18 cellular contexts compared by ENCODE assay signal in the genomic region with DNA sequence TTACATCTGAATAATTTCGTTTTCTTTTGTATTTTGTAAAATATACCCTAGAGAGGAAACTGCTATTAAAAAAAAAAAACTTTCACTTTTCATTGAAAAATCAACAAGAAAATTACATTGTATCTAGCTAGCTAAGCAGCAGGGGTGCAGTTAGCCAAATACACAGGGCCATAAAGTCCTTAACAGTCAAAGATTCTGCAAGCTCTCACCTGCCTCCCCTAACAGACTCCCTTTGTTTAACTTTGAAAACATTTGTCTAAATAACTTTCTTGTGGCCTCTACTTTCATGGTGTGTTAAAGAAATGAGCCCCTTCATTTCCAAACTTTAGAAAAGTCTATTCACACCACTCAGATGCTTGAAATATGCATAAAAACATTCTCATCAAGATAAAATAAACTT. TPM values are rescaled to one million over a fixed set of nuclear protein-coding genes. Genes with fewer than 3 reads are reported as not detected.
DNase-seq lines count a peak whose midpoint lies in the region; ATAC-seq, FAIRE-seq and TF ChIP-seq lines count a peak whose summit lies in the region.
"Had no signal": no experiment of that assay in that cellular context is flagged by ENCODE, and none has a peak within 500 bp of the region (broad histone marks: within the 10 kb centered on the region; RNA-seq: fewer than 3 reads in every experiment).

No MANE protein-coding gene starts in this region.

- H4K5ac ChIP-seq in H1 (ENCODE audit: insufficient read length, low read depth, low read length), result peak overlapping the region; percentile 72

- H3K27ac ChIP-seq in HepG2 (ENCODE audit: extremely low read length, insufficient read depth, low read length), result no peak overlapping the region
- no peak overlapping the region for H3K27ac ChIP-seq in right lobe of liver
- no peak overlapping the region for H3K27ac ChIP-seq in H1 (ENCODE audit: low read depth, low read length)
- H3K27ac ChIP-seq: parathyroid adenoma, skin epidermis, tibial artery had no signal

- H2BK15ac ChIP-seq in H1 (ENCODE audit: low read length), result no peak overlapping the region

- H3K27me3 Mint-ChIP-seq in stimulated activated naive CD8-positive, alpha-beta T cell treated with anti-CD3 and anti-CD28 coated beads, Interleukin-15, amount 100 ng/mL, for 72 hours, result no peaks in the 10 kb centered on the region

- ATAC-seq in HepG2, result no peak; the same call in 2 of the 3 replicates
- no peak for ATAC-seq in right lobe of liver
- ATAC-seq in stimulated activated naive CD8-positive, alpha-beta T cell treated with anti-CD3 and anti-CD28 coated beads, Interleukin-15, amount 100 ng/mL, for 72 hours, result no peak
- ATAC-seq in HG03442 (IDR thresholded peaks at IDR 0.05; ENCODE audit: unreplicated experiment), result no peak

- no peak overlapping the region for H3K23ac ChIP-seq in H1 (ENCODE audit: insufficient read length)

- no peaks in the 10 kb centered on the region for H3K79me2 ChIP-seq in HepG2 (ENCODE audit: insufficient read depth, low read length)
- no peaks in the 10 kb centered on the region for H3K79me2 ChIP-seq in H1 (ENCODE audit: control insufficient read depth in 1 of 2, insufficient read depth in 2 of 2, low read length in 2 of 2)
- H3K79me2 ChIP-seq: parathyroid adenoma had no signal

- H3K4me3 ChIP-seq in HepG2 (replicated peaks in 1 of 3; ENCODE audit: insufficient read depth in 1 of 3, low read depth in 2 of 3, low read length in 3 of 3) (no peak overlapping the region), right lobe of liver (no peak overlapping the region), H1 (ENCODE audit: extremely low read depth in 1 of 4, insufficient read depth in 2 of 4, low read depth in 3 of 4, low read length in 4 of 4) (no peak overlapping the region), BE2C (ENCODE audit: low read depth, low read length) (no peak overlapping the region)
- H3K4me3 ChIP-seq: skin epidermis, tibial artery had no signal

- in situ Hi-C loops in HepG2 (cut with HindIII; ENCODE audit: extremely low pct_ligation_motif_present, low pct_unique_long_range_greater_than_20kb), result no loop called here

- H2BK12ac ChIP-seq in H1 (ENCODE audit: low read depth, low read length), result no peak overlapping the region

- TF ChIP-seq EP300 in HepG2 (IDR thresholded peaks at IDR 0.05; ENCODE audit: low read depth in 2 of 2, low read length in 2 of 2) (no peak), HepG2 (CRISPR knock-in tag; IDR thresholded peaks at IDR 0.05; ENCODE audit: borderline replicate concordance) (no peak), H1 (IDR thresholded peaks at IDR 0.05; ENCODE audit: borderline replicate concordance in 1 of 2, low read depth in 2 of 2, low read length in 2 of 2) (no peak)

- peaks cover 7% of the 10 kb centered on the region; the same call in 1 of the 2 replicates for H3K4me1 ChIP-seq in HepG2 (ENCODE audit: insufficient read depth, low read length)
- peaks cover 0 to 25% (median 3%) of the 10 kb centered on the region in 4 donors for H3K4me1 ChIP-seq in right lobe of liver
- H3K4me1 ChIP-seq in H1 (replicated peaks in 1 of 4; ENCODE audit: control insufficient read depth in 3 of 4, insufficient read depth in 4 of 4, low read length in 3 of 4), result no peaks in the 10 kb centered on the region; a peak in 1 of 7 replicates
- H3K4me1 ChIP-seq in BE2C, result peaks cover 33% of the 10 kb centered on the region

- POLR2A ChIA-PET in HepG2 (lab: Yijun Ruan, JAX) (no interaction called here), H1 (lab: Charles Lee; ENCODE audit: partially characterized antibody) (no interaction called here)

- no peak overlapping the region for H3K27ac Mint-ChIP-seq in stimulated activated naive CD8-positive, alpha-beta T cell treated with anti-CD3 and anti-CD28 coated beads, Interleukin-15, amount 100 ng/mL, for 72 hours
- H3K27ac Mint-ChIP-seq: T-helper 1 cell treated with Interleukin-12 subunit alpha and Interleukin-12 subunit beta and Interleukin-4 antibody, amounts not matched to agents 30 μg/mL and 1 μg/mL, for 36 hours had no signal

- TF ChIP-seq POLR2A in HepG2 (IDR thresholded peaks at IDR 0.05; ENCODE audit: insufficient read depth in 1 of 2, low read depth in 2 of 2, low read length in 2 of 2), result no peak
- no peak for TF ChIP-seq POLR2A in right lobe of liver (IDR thresholded peaks at IDR 0.05)
- TF ChIP-seq POLR2A in H1 (IDR thresholded peaks at IDR 0.05; ENCODE audit: control extremely low read depth in 1 of 2, low read depth in 2 of 2, low read length in 2 of 2), result no peak

- no peak for FAIRE-seq in HepG2 (lab: Jason Lieb, UNC)
- no peak for FAIRE-seq in H1 (lab: Jason Lieb, UNC)

- no peak overlapping the region for H2BK20ac ChIP-seq in H1 (ENCODE audit: low read length)

- intact Hi-C loops in HepG2 (cut with micrococcal nuclease; ENCODE audit: unreplicated experiment), result no loop called here
- intact Hi-C loops in right lobe of liver (cut with DNase I), result no loop called here

- TF ChIP-seq CTCF in HepG2 (CRISPR knock-in tag; IDR thresholded peaks at IDR 0.05) (no peak), right lobe of liver (IDR thresholded peaks at IDR 0.05) (no peak), H1 (IDR thresholded peaks at IDR 0.05; ENCODE audit: control extremely low read depth in 1 of 3, insufficient read depth in 1 of 3, low read depth in 1 of 3, low read length in 3 of 3) (no peak), BE2C (IDR thresholded peaks at IDR 0.05; ENCODE audit: low read depth, low read length) (no peak)

- TF ChIP-seq RAD21 in HepG2 (CRISPR knock-in tag; IDR thresholded peaks at IDR 0.05) (no peak), H1 (IDR thresholded peaks at IDR 0.05 in 1 of 2, conservative IDR thresholded peaks at IDR 0.05 in 1 of 2; ENCODE audit: low read depth in 2 of 2, low read length in 2 of 2) (no peak)

- BruUV-seq in HepG2 (replicated peaks; lab: Mats Ljungman, UMichigan), result no TSS peak

- CTCF ChIA-PET in HepG2 (lab: Yijun Ruan, JAX; ENCODE audit: low intra/inter-chr PET ratio, low total read pairs) (no interaction called here), H1 (lab: Charles Lee; ENCODE audit: partially characterized antibody) (no interaction called here)

- peaks cover 6% of the 10 kb centered on the region; the same call in 1 of the 2 replicates for H4K20me1 ChIP-seq in HepG2 (ENCODE audit: insufficient read depth, low read length)
- no peaks in the 10 kb centered on the region for H4K20me1 ChIP-seq in H1 (replicated peaks in 1 of 2; ENCODE audit: control insufficient read depth in 1 of 2, insufficient read depth in 2 of 2, low read length in 2 of 2)

- DNase-seq in HepG2 (ENCODE audit: low spot score), result peak; percentile 37
- DNase-seq in right lobe of liver, result no peak
- DNase-seq in NCI-H526 treated with DMSO at 0.1 percent for 48 hours (lab: John Stamatoyannopoulos, UW), result peak; percentile 73
- DNase-seq in H1 (ENCODE audit: low read depth in 1 of 2, low spot score in 2 of 2), result no peak
- no peak for DNase-seq in stimulated activated naive CD8-positive, alpha-beta T cell treated with anti-CD3 and anti-CD28 coated beads, Interleukin-15, amount 100 ng/mL, for 72 hours
- no peak for DNase-seq in OCI-M1 (lab: John Stamatoyannopoulos, UW)
- no peak for DNase-seq in BE2C
- DNase-seq: activated CD4-positive, CD25-positive, alpha-beta regulatory T cell; AML-193; DMS153; effector CD4-positive, alpha-beta T cell; IMR-90; NCI-H2227 treated with DMSO at 0.1 percent for 48 hours; tibial artery had no signal

- H4K91ac ChIP-seq in H1 (replicated peaks; ENCODE audit: insufficient read length, low read length), result no peak overlapping the region

- H3K14ac ChIP-seq in H1 (ENCODE audit: insufficient read length), result no peak overlapping the region

- H3K9ac ChIP-seq in HepG2 (ENCODE audit: insufficient read depth, low read depth, low read length) (no peak overlapping the region), H1 (replicated peaks in 1 of 4; ENCODE audit: extremely low read depth in 1 of 4, low read depth in 3 of 4, low read length in 3 of 4) (no peak overlapping the region)
- H3K9ac ChIP-seq: parathyroid adenoma had no signal

- no peak overlapping the region for H2BK5ac ChIP-seq in H1 (ENCODE audit: low read depth, low read length)

- no peaks in the 10 kb centered on the region; the same call in 1 of the 2 replicates for H3K23me2 ChIP-seq in H1 (ENCODE audit: low read depth, low read length)

- no peaks in the 10 kb centered on the region for H3K27me3 ChIP-seq in HepG2 (ENCODE audit: control insufficient read depth in 1 of 2, insufficient read depth in 2 of 2, low read length in 2 of 2)
- H3K27me3 ChIP-seq in right lobe of liver, result no peaks in the 10 kb centered on the region
- H3K27me3 ChIP-seq in H1 (replicated peaks in 1 of 4; ENCODE audit: control insufficient read depth in 3 of 4, extremely low read depth in 1 of 4, insufficient read depth in 3 of 4, low read length in 3 of 4), result no peaks in the 10 kb centered on the region
- no peaks in the 10 kb centered on the region for H3K27me3 ChIP-seq in BE2C
- H3K27me3 ChIP-seq: tibial artery had no signal

- no peak overlapping the region for H3K4me2 ChIP-seq in HepG2 (ENCODE audit: low read depth, low read length)
- H3K4me2 ChIP-seq in H1 (ENCODE audit: insufficient read depth in 1 of 2, low read depth in 2 of 2, low read length in 2 of 2), result no peak overlapping the region

- H2BK120ac ChIP-seq in H1 (replicated peaks; ENCODE audit: low read depth, low read length), result no peak overlapping the region

- H2AK5ac ChIP-seq in H1 (ENCODE audit: low read depth, low read length), result no peak overlapping the region

- peak overlapping the region; percentile 0 to 10 for H3K4me3 Mint-ChIP-seq in stimulated activated naive CD8-positive, alpha-beta T cell treated with anti-CD3 and anti-CD28 coated beads, Interleukin-15, amount 100 ng/mL, for 72 hours
- H3K4me3 Mint-ChIP-seq: T-helper 1 cell treated with Interleukin-12 subunit alpha and Interleukin-12 subunit beta and Interleukin-4 antibody, amounts not matched to agents 30 μg/mL and 1 μg/mL, for 36 hours had no signal

- H3K36me3 ChIP-seq in HepG2 (replicated peaks in 1 of 2; ENCODE audit: control insufficient read depth in 1 of 2, insufficient read depth in 2 of 2, low read length in 2 of 2) (peaks cover 0 to 3% of the 10 kb centered on the region in 2 experiments; a peak in 2 of 5 replicates), right lobe of liver (no peaks in the 10 kb centered on the region), H1 (ENCODE audit: control insufficient read depth in 2 of 4, insufficient read depth in 4 of 4, low read length in 3 of 4) (no peaks in the 10 kb centered on the region), BE2C (peaks cover under 1% of the 10 kb centered on the region)

- no peak overlapping the region for H4K8ac ChIP-seq in H1 (ENCODE audit: extremely low read depth, insufficient read depth, low read length)

- no peaks in the 10 kb centered on the region; the same call in 1 of the 2 replicates for H3K79me1 ChIP-seq in H1 (ENCODE audit: low read depth, low read length)

- H3K4me1 Mint-ChIP-seq in stimulated activated naive CD8-positive, alpha-beta T cell treated with anti-CD3 and anti-CD28 coated beads, Interleukin-15, amount 100 ng/mL, for 72 hours, result peaks cover 51% of the 10 kb centered on the region

- H2AFZ ChIP-seq in HepG2 (ENCODE audit: low read length) (no peak overlapping the region), H1 (ENCODE audit: low read length) (no peak overlapping the region)
- H2AFZ ChIP-seq: parathyroid adenoma had no signal

- H3K9me3 Mint-ChIP-seq in stimulated activated naive CD8-positive, alpha-beta T cell treated with anti-CD3 and anti-CD28 coated beads, Interleukin-15, amount 100 ng/mL, for 72 hours, result no peaks in the 10 kb centered on the region
- H3K9me3 Mint-ChIP-seq: T-helper 1 cell treated with Interleukin-12 subunit alpha and Interleukin-12 subunit beta and Interleukin-4 antibody, amounts not matched to agents 30 μg/mL and 1 μg/mL, for 36 hours had no signal

- H3K9me3 ChIP-seq in HepG2 (ENCODE audit: low read length), result no peaks in the 10 kb centered on the region
- no peaks in the 10 kb centered on the region for H3K9me3 ChIP-seq in right lobe of liver
- H3K9me3 ChIP-seq in H1 (ENCODE audit: insufficient read depth in 2 of 2, low read depth in 1 of 2, low read length in 1 of 2), result no peaks in the 10 kb centered on the region
- H3K9me3 ChIP-seq in BE2C, result no peaks in the 10 kb centered on the region
- H3K9me3 ChIP-seq: tibial artery had no signal

- H3K56ac ChIP-seq in H1 (replicated peaks; ENCODE audit: insufficient read length, low read depth, low read length), result no peak overlapping the region

- no peak overlapping the region for H3K18ac ChIP-seq in H1 (ENCODE audit: extremely low read depth, low read length)

- no peak overlapping the region for H3K4ac ChIP-seq in H1 (replicated peaks; ENCODE audit: insufficient read length, low read depth, low read length)

- 72% methylated on average over 1 of the region's 1 CpG for WGBS in HepG2 (ENCODE audit: low lambda C conversion rate)
- WGBS in right lobe of liver (ENCODE audit: insufficient coverage, low coverage, low lambda C conversion rate, missing lambda C conversion rate), result 40% methylated on average over 1 of the region's 1 CpG
- WGBS in H1 (ENCODE audit: extremely low coverage in 1 of 2, insufficient coverage in 1 of 2, insufficient read length in 1 of 2, insufficient replicate concordance in 2 of 2, low coverage in 1 of 2, low lambda C conversion rate in 2 of 2, missing lambda C conversion rate in 1 of 2), 2 experiments, result 46% methylated on average over 1 of the region's 1 CpG; no CpG with 5 or more reads in 1 of the 2 experiments

RNA-seq across cellular contexts. Expression of a gene that starts 23.3 kb away (rescaled TPM):
- total RNA-seq in HepG2 (2016; rRNA removed; fragmentation: Illumina TruSeq; extraction: Trizol) (5.1 and 9.8 TPM in 2 replicates), right lobe of liver (10 to 100 TPM in 5 of 6 experiments, 1 to 10 TPM in 1; 9.4 to 21.4 (median 18.2) TPM)
- 1.1 and 1.6 TPM in 2 replicates for total RNA-seq in HepG2 (2016; cell fraction: cytosol; rRNA removed; fragmentation: Illumina TruSeq; extraction: Trizol; ENCODE audit: low read depth)
- total RNA-seq in HepG2 (2016; cell fraction: insoluble cytoplasmic fraction; rRNA removed; fragmentation: Illumina TruSeq; extraction: Trizol), result 7.4 and 8.5 TPM in 2 replicates
- 2.3 and 3.5 TPM in 2 replicates for total RNA-seq in HepG2 (2016; cell fraction: membrane; rRNA removed; fragmentation: Illumina TruSeq; extraction: Trizol)
- total RNA-seq in HepG2 (2016; cell fraction: nucleus; rRNA removed; fragmentation: Illumina TruSeq; extraction: Trizol), result 36.8 and 38.2 TPM in 2 replicates
- polyA plus RNA-seq in HepG2 (2011; rRNA removed) (14.9 and 16.4 TPM in 2 replicates), H1 (2011; rRNA removed) (10.4 and 14.5 TPM in 2 replicates)
- 5.3 and 9.4 TPM in 2 replicates for polyA plus RNA-seq in HepG2 (2011; cell fraction: cytosol; rRNA removed)
- polyA plus RNA-seq in HepG2 (2011; cell fraction: nucleus; rRNA removed), result 24.6 and 25.9 TPM in 2 replicates
- 12.7 and 15.0 TPM in 2 replicates for polyA plus RNA-seq in HepG2 (2012)
- 0.40 and 0.97 TPM in 2 replicates for polyA plus RNA-seq in HepG2 (2016; cell fraction: cytosol; fragmentation: Illumina TruSeq; extraction: Trizol; ENCODE audit: low read depth)
- polyA plus RNA-seq in HepG2 (2016; cell fraction: insoluble cytoplasmic fraction; fragmentation: Illumina TruSeq; extraction: Trizol; ENCODE audit: low read depth), result 4.2 and 6.6 TPM in 2 replicates
- polyA plus RNA-seq in HepG2 (2016; cell fraction: membrane; fragmentation: Illumina TruSeq; extraction: Trizol; ENCODE audit: low read depth), result 1.3 and 1.9 TPM in 2 replicates
- 17.4 and 22.5 TPM in 2 replicates for polyA plus RNA-seq in HepG2 (2016; cell fraction: nucleus; fragmentation: Illumina TruSeq; extraction: Trizol; ENCODE audit: insufficient read depth, low read depth)
- polyA minus RNA-seq in HepG2 (2011; rRNA and poly(A)+ RNA removed; ENCODE audit: low replicate concordance), result 4.3 and 14.6 TPM in 2 replicates
- 9.0 and 9.7 TPM in 2 replicates for polyA minus RNA-seq in HepG2 (2011; cell fraction: cytosol; rRNA and poly(A)+ RNA removed)
- polyA minus RNA-seq in HepG2 (2011; cell fraction: nucleus; rRNA and poly(A)+ RNA removed), result 226 and 257 TPM in 2 replicates
- total RNA-seq in H1 (2021; fragmentation: NEBNext Ultra II Directional; extraction: Animal tissue kit (Norgen Biotek cat#: 25700)), result 26.0 and 32.6 TPM in 2 replicates
- 12.2 TPM for polyA plus RNA-seq in H1 (2011; cell fraction: cytosol; rRNA removed)
- 13.8 TPM for polyA plus RNA-seq in H1 (2011; cell fraction: nucleus; rRNA removed)
- polyA plus RNA-seq in H1 (2012, experiment 1 of 2), result 13.8 to 29.4 TPM (median 15.8 TPM) in 4 replicates
- polyA plus RNA-seq in H1 (2012, experiment 2 of 2), result 3.1 TPM
- 11.9 TPM for polyA plus RNA-seq in H1 (2013, experiment 1 of 2)
- 11.9 TPM for polyA plus RNA-seq in H1 (2013, experiment 2 of 2)
- 29.2 and 34.3 TPM in 2 replicates for polyA minus RNA-seq in H1 (2011; rRNA and poly(A)+ RNA removed)
- polyA minus RNA-seq in H1 (2011; cell fraction: cytosol; rRNA and poly(A)+ RNA removed), result 14.2 TPM
- 69.5 TPM for polyA minus RNA-seq in H1 (2011; cell fraction: nucleus; rRNA and poly(A)+ RNA removed)
- 16.5 TPM for polyA plus RNA-seq in BE2C (2012; ENCODE audit: insufficient read depth, insufficient read length, low read depth)

Comparison
In these comparisons a context has a peak if more than half of its experiments do, and no peak if none do; other contexts are left out.
1. DNase-seq: peak in HepG2 (single experiment) and NCI-H526 treated with DMSO at 0.1 percent for 48 hours (single experiment); none in right lobe of liver (0 of 3), H1 (0 of 2), stimulated activated naive CD8-positive, alpha-beta T cell treated with anti-CD3 and anti-CD28 coated beads, Interleukin-15, amount 100 ng/mL, for 72 hours (0 of 2), OCI-M1 (single experiment) and BE2C (single experiment).